1 cellular context compared by ENCODE assay signal in the genomic region with DNA sequence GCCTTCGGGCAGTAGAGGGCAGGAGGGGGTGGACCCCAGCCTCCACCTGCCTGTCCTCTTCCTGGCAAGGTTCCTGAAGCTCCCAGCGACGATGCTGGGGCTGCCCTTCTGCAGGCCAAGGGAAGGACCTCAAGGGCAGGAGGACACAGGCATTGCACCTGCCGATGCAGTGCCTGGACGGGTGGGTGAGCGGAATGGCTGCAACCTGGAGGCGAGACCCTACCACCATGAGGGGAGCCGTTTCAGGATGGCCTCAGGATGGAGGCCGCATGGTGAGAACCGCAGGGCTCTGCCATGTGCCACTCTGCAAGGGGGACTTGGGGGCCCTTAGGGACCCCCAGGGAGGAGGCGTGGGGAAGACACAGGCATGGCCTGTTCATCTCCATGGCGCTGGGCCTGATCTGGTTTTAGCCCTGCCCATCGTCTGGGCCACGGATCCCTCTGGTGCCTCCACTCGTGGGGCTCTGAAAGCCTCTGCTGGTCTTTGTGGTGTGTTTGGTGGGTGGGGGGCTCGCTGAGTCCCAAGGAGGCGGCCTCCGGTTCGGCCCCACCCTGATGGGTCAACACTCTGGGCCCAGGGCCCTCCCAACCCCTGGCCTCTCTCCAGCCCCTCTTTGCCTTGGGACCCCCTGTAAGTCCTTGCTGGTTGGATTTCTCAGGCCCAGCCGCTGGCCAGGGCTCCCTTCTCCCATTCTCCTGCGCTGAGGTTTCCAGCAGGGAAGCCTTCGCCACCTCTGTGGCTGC.
TF ChIP-seq lines count a peak whose summit lies in the region.

No MANE protein-coding gene starts in this region.

TF ChIP-seq in HepG2, 621 proteins besides CTCF, POLR2A, EP300 and RAD21:
- no peak for TF ChIP-seq MEF2D (CRISPR knock-in tag; IDR thresholded peaks at IDR 0.05)
- TF ChIP-seq, protein P1, sequence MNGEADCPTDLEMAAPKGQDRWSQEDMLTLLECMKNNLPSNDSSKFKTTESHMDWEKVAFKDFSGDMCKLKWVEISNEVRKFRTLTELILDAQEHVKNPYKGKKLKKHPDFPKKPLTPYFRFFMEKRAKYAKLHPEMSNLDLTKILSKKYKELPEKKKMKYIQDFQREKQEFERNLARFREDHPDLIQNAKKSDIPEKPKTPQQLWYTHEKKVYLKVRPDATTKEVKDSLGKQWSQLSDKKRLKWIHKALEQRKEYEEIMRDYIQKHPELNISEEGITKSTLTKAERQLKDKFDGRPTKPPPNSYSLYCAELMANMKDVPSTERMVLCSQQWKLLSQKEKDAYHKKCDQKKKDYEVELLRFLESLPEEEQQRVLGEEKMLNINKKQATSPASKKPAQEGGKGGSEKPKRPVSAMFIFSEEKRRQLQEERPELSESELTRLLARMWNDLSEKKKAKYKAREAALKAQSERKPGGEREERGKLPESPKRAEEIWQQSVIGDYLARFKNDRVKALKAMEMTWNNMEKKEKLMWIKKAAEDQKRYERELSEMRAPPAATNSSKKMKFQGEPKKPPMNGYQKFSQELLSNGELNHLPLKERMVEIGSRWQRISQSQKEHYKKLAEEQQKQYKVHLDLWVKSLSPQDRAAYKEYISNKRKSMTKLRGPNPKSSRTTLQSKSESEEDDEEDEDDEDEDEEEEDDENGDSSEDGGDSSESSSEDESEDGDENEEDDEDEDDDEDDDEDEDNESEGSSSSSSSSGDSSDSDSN (CRISPR knock-in tag; IDR thresholded peaks at IDR 0.05), result 0 out of 2 replicates have a peak, but pooled peaks have one; percentile 12
TF ChIP-seq in HepG2: peak in this region for 1.
